12 cellular contexts compared by ENCODE assay signal in genomic region chr16:22424161-22424937, GRCh38. TPM values are rescaled to one million over a fixed set of nuclear protein-coding genes. Genes with fewer than 3 reads are reported as not detected.
DNase-seq lines count a peak whose midpoint lies in the region; ATAC-seq and TF ChIP-seq lines count a peak whose summit lies in the region.
"Had no signal": no experiment of that assay in that cellular context is flagged by ENCODE, and none has a peak within 500 bp of the region (broad histone marks: within the 10 kb centered on the region; RNA-seq: fewer than 3 reads in every experiment).

No MANE protein-coding gene starts in this region.

- H3K27me3 Mint-ChIP-seq in nephron (ENCODE audit: low read depth): peaks cover 3% of the 10 kb centered on the region
- H3K27me3 Mint-ChIP-seq: activated naive CD8-positive, alpha-beta T cell treated with anti-CD3 and anti-CD28 coated beads, Interleukin-2, amount 50 U/mL, for 24 hours had no signal

- peaks cover 21% of the 10 kb centered on the region for H3K4me1 ChIP-seq in vagina
- H3K4me1 ChIP-seq in colonic mucosa: no peaks in the 10 kb centered on the region
- no peaks in the 10 kb centered on the region for H3K4me1 ChIP-seq in foreskin keratinocyte
- H3K4me1 ChIP-seq: BLaER1 had no signal

- peak overlapping the region; percentile 21 to 25 for H3K4me3 ChIP-seq in vagina
- H3K4me3 ChIP-seq in colonic mucosa: no peak overlapping the region
- H3K4me3 ChIP-seq: BLaER1 had no signal

- H3K27ac ChIP-seq in vagina (peak overlapping the region; percentile 91), colonic mucosa (no peak overlapping the region), foreskin keratinocyte (no peak overlapping the region)
- H3K27ac ChIP-seq: BLaER1 had no signal

- no peaks in the 10 kb centered on the region for H3K9me3 Mint-ChIP-seq in activated naive CD4-positive, alpha-beta T cell treated with anti-CD3 and anti-CD28 coated beads, Interleukin-2, amount 50 U/mL, for 72 hours
- H3K9me3 Mint-ChIP-seq in nephron: no peaks in the 10 kb centered on the region
- H3K9me3 Mint-ChIP-seq: activated naive CD8-positive, alpha-beta T cell treated with anti-CD3 and anti-CD28 coated beads, Interleukin-2, amount 50 U/mL, for 24 hours had no signal

- H3K36me3 ChIP-seq in vagina (peaks cover 0 to 29% of the 10 kb centered on the region in 2 donors), colonic mucosa (no peaks in the 10 kb centered on the region)

- ATAC-seq in activated naive CD4-positive, alpha-beta T cell treated with anti-CD3 and anti-CD28 coated beads, Interleukin-2, amount 50 U/mL, for 72 hours: no peak
- ATAC-seq in foreskin keratinocyte: no peak
- ATAC-seq: activated naive CD8-positive, alpha-beta T cell treated with anti-CD3 and anti-CD28 coated beads, Interleukin-2, amount 50 U/mL, for 24 hours had no signal

- peaks cover 6% of the 10 kb centered on the region for H3K4me1 Mint-ChIP-seq in nephron
- H3K4me1 Mint-ChIP-seq: activated naive CD8-positive, alpha-beta T cell treated with anti-CD3 and anti-CD28 coated beads, Interleukin-2, amount 50 U/mL, for 24 hours had no signal

- no peak for TF ChIP-seq POLR2A in vagina (IDR thresholded peaks at IDR 0.05)

- no peak overlapping the region for H3K4me3 Mint-ChIP-seq in nephron
- H3K4me3 Mint-ChIP-seq: activated naive CD8-positive, alpha-beta T cell treated with anti-CD3 and anti-CD28 coated beads, Interleukin-2, amount 50 U/mL, for 24 hours had no signal

- no peak overlapping the region for H3K9ac ChIP-seq in colonic mucosa (ENCODE audit: low read depth in 2 of 2, low read length in 2 of 2)
- H3K9ac ChIP-seq: BLaER1 had no signal

- H3K9me3 ChIP-seq in vagina: no peaks in the 10 kb centered on the region
- H3K9me3 ChIP-seq in colonic mucosa: no peaks in the 10 kb centered on the region
- H3K9me3 ChIP-seq: BLaER1 had no signal

- no peaks in the 10 kb centered on the region for H3K27me3 ChIP-seq in vagina
- no peaks in the 10 kb centered on the region for H3K27me3 ChIP-seq in colonic mucosa
- H3K27me3 ChIP-seq in foreskin keratinocyte: no peaks in the 10 kb centered on the region
- H3K27me3 ChIP-seq: BLaER1 had no signal

- no peak for TF ChIP-seq CTCF in nephron (IDR thresholded peaks at IDR 0.05; ENCODE audit: unreplicated experiment in 3 of 3)
- no peak for TF ChIP-seq CTCF in vagina (IDR thresholded peaks at IDR 0.05)
- TF ChIP-seq CTCF in colonic mucosa (IDR thresholded peaks at IDR 0.05): no peak
- TF ChIP-seq CTCF in foreskin keratinocyte (conservative IDR thresholded peaks at IDR 0.05): no peak

- H3K36me3 Mint-ChIP-seq in activated naive CD4-positive, alpha-beta T cell treated with anti-CD3 and anti-CD28 coated beads, Interleukin-2, amount 50 U/mL, for 72 hours: peaks cover 20 to 21% of the 10 kb centered on the region in 2 donors
- peaks cover 40% of the 10 kb centered on the region for H3K36me3 Mint-ChIP-seq in nephron (ENCODE audit: low read depth)

- intact Hi-C loops in vagina (cut with DNase I) (no loop called here), colonic mucosa (cut with DNase I) (no loop called here)

- peak overlapping the region; percentile 35 to 88 for H3K27ac Mint-ChIP-seq in activated naive CD4-positive, alpha-beta T cell treated with anti-CD3 and anti-CD28 coated beads, Interleukin-2, amount 50 U/mL, for 72 hours
- H3K27ac Mint-ChIP-seq in nephron: peak overlapping the region; percentile 8 to 67 (median 62)
- H3K27ac Mint-ChIP-seq: activated naive CD8-positive, alpha-beta T cell treated with anti-CD3 and anti-CD28 coated beads, Interleukin-2, amount 50 U/mL, for 24 hours had no signal

- DNase-seq in activated naive CD4-positive, alpha-beta T cell treated with anti-CD3 and anti-CD28 coated beads, Interleukin-2, amount 50 U/mL, for 72 hours (ENCODE audit: low spot score in 2 of 2): no peak
- no peak for DNase-seq in activated naive CD4-positive, alpha-beta T cell treated with anti-CD3 and anti-CD28 coated beads, Interleukin-2, amount 50 U/mL, for 16 hours
- peak; percentile 83 for DNase-seq in fibroblast of gingiva (ENCODE audit: low read depth)
- DNase-seq in vagina (ENCODE audit: extremely low spot score in 2 of 2): no peak
- DNase-seq in colonic mucosa: no peak
- no peak for DNase-seq in NCI-H1048 (lab: John Stamatoyannopoulos, UW)
- DNase-seq in foreskin keratinocyte: no peak
- DNase-seq: activated naive CD8-positive, alpha-beta T cell treated with anti-CD3 and anti-CD28 coated beads, Interleukin-2, amount 50 U/mL, for 24 hours; kidney glomerular epithelial cell; NCI-H1436 treated with DMSO at 0.1 percent for 48 hours had no signal

RNA-seq across cellular contexts. Expression of gene CDR2, which starts 49.9 kb away (rescaled TPM):
- 10 to 100 TPM; 26.8 to 44.4 TPM for total RNA-seq in activated naive CD4-positive, alpha-beta T cell treated with anti-CD3 and anti-CD28 coated beads, Interleukin-2, amount 50 U/mL, for 72 hours
- total RNA-seq in vagina: 33.9 TPM
- total RNA-seq in colonic mucosa: 10 to 100 TPM; 24.0 to 31.5 TPM
- total RNA-seq in foreskin keratinocyte: 28.5 and 32.6 TPM in 2 replicates
- polyA plus RNA-seq in foreskin keratinocyte: 13.3 and 19.4 TPM in 2 replicates
